Comparison of ENCODE assay signal across 26 cellular contexts in genomic region chr21:45506836-45507522, GRCh38. TPM values are rescaled to one million over a fixed set of nuclear protein-coding genes. Genes with fewer than 3 reads are reported as not detected.
DNase-seq lines count a peak whose midpoint lies in the region; ATAC-seq and TF ChIP-seq lines count a peak whose summit lies in the region.
"Had no signal": no experiment of that assay in that cellular context is flagged by ENCODE, and none has a peak within 500 bp of the region (broad histone marks: within the 10 kb centered on the region; RNA-seq: fewer than 3 reads in every experiment).

No MANE protein-coding gene starts in this region.

- H3K4me3 Mint-ChIP-seq in T-helper 2 cell treated with Interferon-gamma antibody and Interleukin-4, amounts not matched to agents 5 μg/mL and 100 μg/mL, for 36 hours = no peak overlapping the region
- H3K4me3 Mint-ChIP-seq: activated CD4-positive, alpha-beta memory T cell treated with anti-CD3 and anti-CD28 coated beads for 36 hours; activated T-cell treated with anti-CD3 and anti-CD28 coated beads, Interleukin-2, amount 50 U/mL, for 72 hours; naive thymus-derived CD8-positive, alpha-beta T cell had no signal

- H3K4me3 ChIP-seq in right cardiac atrium (ENCODE audit: low read length) (no peak overlapping the region), psoas muscle (no peak overlapping the region)
- H3K4me3 ChIP-seq: ascending aorta, SK-N-MC, stomach had no signal

- 87% methylated on average over 12 of the region's 13 CpGs for WGBS in right cardiac atrium
- 66 to 82% (median 82%) methylated on average over 6 to 13 of the region's 13 CpGs for WGBS in psoas muscle, 3 donors

- peak in 2 of 3 experiments; percentile 46 to 58 for DNase-seq in NCI-H1417 (lab: John Stamatoyannopoulos, UW)
- DNase-seq in NCI-H1417 treated with DMSO at 0.1 percent for 48 hours (lab: John Stamatoyannopoulos, UW) = no peak
- peak; percentile 36 for DNase-seq in NCI-H2196 treated with DMSO at 0.1 percent for 48 hours (lab: John Stamatoyannopoulos, UW; ENCODE audit: unreplicated experiment)
- DNase-seq in right cardiac atrium = peak; percentile 10 to 55 (median 54)
- DNase-seq in psoas muscle = peak; percentile 7 to 50
- DNase-seq in T-helper 2 cell treated with Interferon-gamma antibody and Interleukin-4, amounts not matched to agents 5 μg/mL and 100 μg/mL, for 36 hours (ENCODE audit: low spot score) = no peak
- DNase-seq in NCI-H510A (lab: John Stamatoyannopoulos, UW) = no peak
- DNase-seq: activated CD4-positive, alpha-beta memory T cell treated with anti-CD3 and anti-CD28 coated beads for 36 hours; activated naive CD4-positive, alpha-beta T cell treated with anti-CD3 and anti-CD28 coated beads, Interleukin-2, amount 50 U/mL, for 16 hours; activated T-cell treated with anti-CD3 and anti-CD28 coated beads, Interleukin-2, amount 50 U/mL, for 72 hours; AML-193; effector CD4-positive, alpha-beta T cell; EL; foreskin melanocyte; hypothalamus; NCI-H146; NCI-H226; small intestine; stimulated activated CD4-positive, alpha-beta T cell treated with anti-CD3 and anti-CD28 coated beads, Interleukin-2, amount 100 ng/mL, for 48 hours; stomach; WERI-Rb-1 had no signal

- H3K27ac Mint-ChIP-seq in T-helper 2 cell treated with Interferon-gamma antibody and Interleukin-4, amounts not matched to agents 5 μg/mL and 100 μg/mL, for 36 hours = no peak overlapping the region
- H3K27ac Mint-ChIP-seq: activated CD4-positive, alpha-beta memory T cell treated with anti-CD3 and anti-CD28 coated beads for 36 hours had no signal

- TF ChIP-seq CTCF in psoas muscle (IDR thresholded peaks at IDR 0.05) = no peak

- no peaks in the 10 kb centered on the region for H3K9me3 Mint-ChIP-seq in T-helper 2 cell treated with Interferon-gamma antibody and Interleukin-4, amounts not matched to agents 5 μg/mL and 100 μg/mL, for 36 hours
- H3K9me3 Mint-ChIP-seq: activated CD4-positive, alpha-beta memory T cell treated with anti-CD3 and anti-CD28 coated beads for 36 hours; activated T-cell treated with anti-CD3 and anti-CD28 coated beads, Interleukin-2, amount 50 U/mL, for 72 hours had no signal

- intact Hi-C loops in right cardiac atrium (cut with DNase I) = no loop called here
- intact Hi-C loops in psoas muscle (cut with DNase I) = no loop called here

- H3K27me3 Mint-ChIP-seq in T-helper 2 cell treated with Interferon-gamma antibody and Interleukin-4, amounts not matched to agents 5 μg/mL and 100 μg/mL, for 36 hours (ENCODE audit: low read depth) = no peaks in the 10 kb centered on the region
- H3K27me3 Mint-ChIP-seq: activated CD4-positive, alpha-beta memory T cell treated with anti-CD3 and anti-CD28 coated beads for 36 hours; naive thymus-derived CD8-positive, alpha-beta T cell had no signal

- H3K27me3 ChIP-seq in right cardiac atrium (ENCODE audit: control insufficient read depth, insufficient read depth) (no peaks in the 10 kb centered on the region), psoas muscle (ENCODE audit: insufficient read depth in 3 of 3, low read length in 2 of 3) (peaks cover 0 to 2% (median 0%) of the 10 kb centered on the region in 3 donors)
- H3K27me3 ChIP-seq: ascending aorta, stomach had no signal

- no peaks in the 10 kb centered on the region for H3K4me1 Mint-ChIP-seq in T-helper 2 cell treated with Interferon-gamma antibody and Interleukin-4, amounts not matched to agents 5 μg/mL and 100 μg/mL, for 36 hours (ENCODE audit: low read depth)
- H3K4me1 Mint-ChIP-seq: naive thymus-derived CD8-positive, alpha-beta T cell had no signal

- no peaks in the 10 kb centered on the region for H3K9me3 ChIP-seq in right cardiac atrium (ENCODE audit: control insufficient read depth, low read length)
- H3K9me3 ChIP-seq in psoas muscle = no peaks in the 10 kb centered on the region
- H3K9me3 ChIP-seq: ascending aorta, stomach had no signal

- ATAC-seq in right cardiac atrium (no peak), psoas muscle (no peak), GM21529 (IDR thresholded peaks at IDR 0.05; ENCODE audit: unreplicated experiment) (no peak)
- ATAC-seq: activated T-cell treated with anti-CD3 and anti-CD28 coated beads, Interleukin-2, amount 50 U/mL, for 72 hours; naive thymus-derived CD8-positive, alpha-beta T cell had no signal

- H3K4me1 ChIP-seq in right cardiac atrium (ENCODE audit: control insufficient read depth, insufficient read depth, low read length) (no peaks in the 10 kb centered on the region), psoas muscle (no peaks in the 10 kb centered on the region)
- H3K4me1 ChIP-seq: ascending aorta had no signal

- no peaks in the 10 kb centered on the region for H3K36me3 Mint-ChIP-seq in T-helper 2 cell treated with Interferon-gamma antibody and Interleukin-4, amounts not matched to agents 5 μg/mL and 100 μg/mL, for 36 hours (ENCODE audit: low read depth)
- H3K36me3 Mint-ChIP-seq: activated CD4-positive, alpha-beta memory T cell treated with anti-CD3 and anti-CD28 coated beads for 36 hours; naive thymus-derived CD8-positive, alpha-beta T cell had no signal

- H3K36me3 ChIP-seq in psoas muscle (ENCODE audit: insufficient read depth in 1 of 2, low read depth in 1 of 2) = no peaks in the 10 kb centered on the region

- H3K27ac ChIP-seq in right cardiac atrium (ENCODE audit: low read length) (no peak overlapping the region), psoas muscle (no peak overlapping the region)
- H3K27ac ChIP-seq: 22Rv1, ascending aorta, SK-N-MC, WERI-Rb-1 had no signal

RNA-seq across cellular contexts. Expression of gene SLC19A1, which starts 35.3 kb away (rescaled TPM):
- total RNA-seq in right cardiac atrium (1 to 10 TPM; 2.3 to 5.0 (median 3.8) TPM), psoas muscle (1 to 10 TPM; 1.4 to 2.8 (median 1.9) TPM)
- polyA plus RNA-seq in right cardiac atrium (3.9 TPM), psoas muscle (1 to 10 TPM; 2.3 to 3.8 (median 3.1) TPM)

Comparison
In these comparisons a context has a peak if more than half of its experiments do, and no peak if none do; other contexts are left out.
1. DNase-seq: peak in NCI-H1417 (2 of 3), NCI-H2196 treated with DMSO at 0.1 percent for 48 hours (single experiment), right cardiac atrium (3 of 3) and psoas muscle (2 of 2); none in NCI-H1417 treated with DMSO at 0.1 percent for 48 hours (single experiment), T-helper 2 cell treated with Interferon-gamma antibody and Interleukin-4, amounts not matched to agents 5 μg/mL and 100 μg/mL, for 36 hours (single experiment) and NCI-H510A (single experiment).